In the genomic region with DNA sequence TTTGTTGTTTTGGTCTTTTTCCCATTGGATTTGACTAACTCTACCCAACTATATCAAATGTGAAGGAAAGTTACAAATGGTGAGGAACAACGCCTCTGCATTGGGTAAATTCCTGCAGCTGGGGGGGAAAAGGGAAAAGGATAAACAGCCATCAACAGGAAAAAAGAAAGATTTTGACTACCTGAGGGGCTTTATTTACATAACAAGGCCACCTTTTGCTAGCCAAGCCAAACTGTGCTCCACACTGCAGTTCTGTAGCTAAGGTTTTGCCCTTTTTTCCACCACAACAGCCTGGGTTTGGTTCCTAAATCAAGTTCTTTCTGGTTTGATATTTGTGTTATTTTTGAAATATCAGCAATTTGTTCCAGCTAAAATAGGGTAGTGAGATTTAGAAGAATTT, we compare ENCODE assay signal across 14 cellular contexts. TPM values are rescaled to one million over a fixed set of nuclear protein-coding genes. Genes with fewer than 3 reads are reported as not detected.
"Had no signal": no experiment of that assay in that cellular context is flagged by ENCODE, and none has a peak within 500 bp of the region (broad histone marks: within the 10 kb centered on the region; RNA-seq: fewer than 3 reads in every experiment).

No MANE protein-coding gene starts in this region.

- H3K27me3 Mint-ChIP-seq: T-helper 17 cell had no signal

- H3K79me2 ChIP-seq: parathyroid adenoma had no signal

- H3K9me3 Mint-ChIP-seq: activated naive CD8-positive, alpha-beta T cell treated with anti-CD3 and anti-CD28 coated beads, Interleukin-2, amount 10 ng/mL, durations not matched to agents 7 days and 5 days had no signal

- H3K36me3 ChIP-seq: heart left ventricle, tibial nerve had no signal

- H3K36me3 Mint-ChIP-seq: activated naive CD8-positive, alpha-beta T cell treated with anti-CD3 and anti-CD28 coated beads, Interleukin-2, amount 10 ng/mL, durations not matched to agents 7 days and 5 days; naive thymus-derived CD4-positive, alpha-beta T cell had no signal

- H3K4me3 Mint-ChIP-seq: activated naive CD8-positive, alpha-beta T cell treated with anti-CD3 and anti-CD28 coated beads, Interleukin-2, amount 10 ng/mL, durations not matched to agents 7 days and 5 days; naive thymus-derived CD4-positive, alpha-beta T cell; T-helper 17 cell had no signal

- H3K4me1 Mint-ChIP-seq: T-helper 17 cell had no signal

- H3K9me3 ChIP-seq: heart left ventricle, tibial nerve had no signal

- H2AFZ ChIP-seq: parathyroid adenoma had no signal

- H3K27ac ChIP-seq: dorsolateral prefrontal cortex, heart left ventricle, parathyroid adenoma, tibial nerve had no signal

- ATAC-seq: activated CD4-positive, CD25-positive, alpha-beta regulatory T cell treated with anti-CD3 and anti-CD28 coated beads, Interleukin-2, amount 50 U/mL, for 24 hours; esophagus mucosa; heart left ventricle; naive thymus-derived CD4-positive, alpha-beta T cell; T-helper 17 cell had no signal

- H3K27ac Mint-ChIP-seq: activated naive CD8-positive, alpha-beta T cell treated with anti-CD3 and anti-CD28 coated beads, Interleukin-2, amount 10 ng/mL, durations not matched to agents 7 days and 5 days; T-helper 17 cell had no signal

- H3K9ac ChIP-seq: parathyroid adenoma had no signal

- H3K27me3 ChIP-seq: tibial nerve had no signal

- H3K4me1 ChIP-seq: heart left ventricle, parathyroid adenoma, tibial nerve had no signal

- H3K4me3 ChIP-seq: dorsolateral prefrontal cortex, heart left ventricle, tibial nerve had no signal

- DNase-seq: activated naive CD8-positive, alpha-beta T cell treated with anti-CD3 and anti-CD28 coated beads, Interleukin-2, amount 10 ng/mL, durations not matched to agents 7 days and 5 days; activated T-cell treated with anti-CD3 and anti-CD28 coated beads, Interleukin-2, amount 50 U/mL, for 48 hours; dorsolateral prefrontal cortex; naive thymus-derived CD4-positive, alpha-beta T cell; retina; T-helper 17 cell had no signal

RNA-seq across cellular contexts. Expression of gene RHOXF2B, which starts 40.8 kb away (rescaled TPM):
- total RNA-seq: activated naive CD8-positive, alpha-beta T cell treated with anti-CD3 and anti-CD28 coated beads, Interleukin-2, amount 10 ng/mL, durations not matched to agents 7 days and 5 days; cerebellum; esophagus mucosa; heart left ventricle; lower leg skin; naive thymus-derived CD4-positive, alpha-beta T cell; skeletal muscle tissue; T-helper 17 cell; tibial nerve had no signal
- polyA plus RNA-seq: heart left ventricle had no signal
